Comparison of ENCODE assay signal across 16 cellular contexts in genomic region chr16:75139498-75139897, GRCh38. TPM values are rescaled to one million over a fixed set of nuclear protein-coding genes. Genes with fewer than 3 reads are reported as not detected.
DNase-seq lines count a peak whose midpoint lies in the region; ATAC-seq lines count a peak whose summit lies in the region.
"Had no signal": no experiment of that assay in that cellular context is flagged by ENCODE, and none has a peak within 500 bp of the region (broad histone marks: within the 10 kb centered on the region; RNA-seq: fewer than 3 reads in every experiment).

No MANE protein-coding gene starts in this region.

- DNase-seq in NCI-H2029 (lab: John Stamatoyannopoulos, UW): peak; percentile 35
- DNase-seq in NCI-H2029 treated with DMSO at 0.1 percent for 48 hours (lab: John Stamatoyannopoulos, UW): no peak
- peak; percentile 14 for DNase-seq in NCI-H2196 (lab: John Stamatoyannopoulos, UW; ENCODE audit: unreplicated experiment)
- peak in 1 of 2 donors; percentile 38 for DNase-seq in left colon
- no peak for DNase-seq in activated CD8-positive, alpha-beta memory T cell treated with anti-CD3 and anti-CD28 coated beads for 24 hours
- no peak for DNase-seq in OCI-M2 (lab: John Stamatoyannopoulos, UW; ENCODE audit: unreplicated experiment)
- no peak for DNase-seq in activated effector memory CD4-positive, alpha-beta T cell treated with Interleukin-2 at 50 U/mL for 16 hours
- DNase-seq: Calu3; CD4-positive, CD25-positive, alpha-beta regulatory T cell; DMS 273 treated with DMSO at 0.1 percent for 48 hours; DMS79 treated with DMSO at 0.1 percent for 48 hours; EL; GDM1; H7; IMR-90 had no signal

- peak; percentile 83 for ATAC-seq in left colon

- intact Hi-C loops in left colon (cut with DNase I, micrococcal nuclease): no loop called here

RNA-seq across cellular contexts. Expression of gene ZFP1, which starts 8.8 kb away (rescaled TPM):
- 1 to 10 TPM; 3.1 to 6.2 TPM for total RNA-seq in left colon

RNA-seq across cellular contexts. Expression of gene LDHD, which starts 22.9 kb away (rescaled TPM):
- 10 to 100 TPM; 85.0 to 89.2 TPM for total RNA-seq in left colon
- total RNA-seq: A673; CD4-positive, CD25-positive, alpha-beta regulatory T cell had no signal

Comparison
In these comparisons a context has a peak if more than half of its experiments do, and no peak if none do; other contexts are left out.
1. DNase-seq: peak in NCI-H2029 (single experiment) and NCI-H2196 (single experiment); none in NCI-H2029 treated with DMSO at 0.1 percent for 48 hours (single experiment), activated CD8-positive, alpha-beta memory T cell treated with anti-CD3 and anti-CD28 coated beads for 24 hours (single experiment), OCI-M2 (single experiment) and activated effector memory CD4-positive, alpha-beta T cell treated with Interleukin-2 at 50 U/mL for 16 hours (single experiment).